Comparison of ENCODE assay signal across 18 cellular contexts in genomic region chrY:19559161-19559560, GRCh38.
DNase-seq lines count a peak whose midpoint lies in the region; ATAC-seq and TF ChIP-seq lines count a peak whose summit lies in the region.
"Had no signal": no experiment of that assay in that cellular context is flagged by ENCODE, and none has a peak within 500 bp of the region (broad histone marks: within the 10 kb centered on the region; RNA-seq: fewer than 3 reads in every experiment).

No MANE protein-coding gene starts in this region.

- H3K9me3 Mint-ChIP-seq in natural killer cell treated with Interleukin-12 subunit alpha and Interleukin-12 subunit beta and Interleukin-15 and Interleukin-18, amount 100 ng/mL, for 72 hours: no peaks in the 10 kb centered on the region
- no peaks in the 10 kb centered on the region for H3K9me3 Mint-ChIP-seq in osteocyte (ENCODE audit: unreplicated experiment)

- no peak overlapping the region for H3K4me3 Mint-ChIP-seq in natural killer cell treated with Interleukin-12 subunit alpha and Interleukin-12 subunit beta and Interleukin-15 and Interleukin-18, amount 100 ng/mL, for 72 hours
- no peak overlapping the region for H3K4me3 Mint-ChIP-seq in osteocyte (ENCODE audit: unreplicated experiment)

- ATAC-seq in natural killer cell treated with Interleukin-12 subunit alpha and Interleukin-12 subunit beta and Interleukin-15 and Interleukin-18, amount 100 ng/mL, for 72 hours: no peak
- ATAC-seq in HG02798 (IDR thresholded peaks at IDR 0.05; ENCODE audit: poor library complexity, unreplicated experiment): no peak

- H3K4me1 Mint-ChIP-seq in natural killer cell treated with Interleukin-12 subunit alpha and Interleukin-12 subunit beta and Interleukin-15 and Interleukin-18, amount 100 ng/mL, for 72 hours (ENCODE audit: low read depth in 2 of 2): no peaks in the 10 kb centered on the region
- no peaks in the 10 kb centered on the region for H3K4me1 Mint-ChIP-seq in osteocyte (ENCODE audit: unreplicated experiment)

- DNase-seq in GM03348 (ENCODE audit: low spot score): peak; percentile 36
- DNase-seq in NCI-H226: peak; percentile 63
- peak; percentile 11 for DNase-seq in fibroblast of gingiva (ENCODE audit: low read depth)
- no peak for DNase-seq in natural killer cell treated with Interleukin-12 subunit alpha and Interleukin-12 subunit beta and Interleukin-15 and Interleukin-18, amount 100 ng/mL, for 72 hours (ENCODE audit: low spot score)
- DNase-seq in SHP77 treated with DMSO at 0.1 percent for 48 hours (lab: John Stamatoyannopoulos, UW): no peak
- no peak for DNase-seq in osteocyte (ENCODE audit: extremely low spot score, unreplicated experiment)
- DNase-seq: Caco-2, DMS53, GDM1, KG1, MM.1S, NCI-H1417 treated with DMSO at 0.1 percent for 48 hours, NCI-H2029, NCI-H2171 treated with DMSO at 0.1 percent for 48 hours, NCI-H510A, RPMI8226, SW 1271 had no signal

- no peak overlapping the region for H3K27ac Mint-ChIP-seq in natural killer cell treated with Interleukin-12 subunit alpha and Interleukin-12 subunit beta and Interleukin-15 and Interleukin-18, amount 100 ng/mL, for 72 hours
- no peak overlapping the region for H3K27ac Mint-ChIP-seq in osteocyte (ENCODE audit: unreplicated experiment)

- no peaks in the 10 kb centered on the region for H3K36me3 Mint-ChIP-seq in natural killer cell treated with Interleukin-12 subunit alpha and Interleukin-12 subunit beta and Interleukin-15 and Interleukin-18, amount 100 ng/mL, for 72 hours
- no peaks in the 10 kb centered on the region for H3K36me3 Mint-ChIP-seq in osteocyte (ENCODE audit: unreplicated experiment)

- no peak for TF ChIP-seq CTCF in osteocyte (IDR thresholded peaks at IDR 0.05)

- H3K27me3 Mint-ChIP-seq in natural killer cell treated with Interleukin-12 subunit alpha and Interleukin-12 subunit beta and Interleukin-15 and Interleukin-18, amount 100 ng/mL, for 72 hours: no peaks in the 10 kb centered on the region
- H3K27me3 Mint-ChIP-seq in osteocyte (ENCODE audit: unreplicated experiment): no peaks in the 10 kb centered on the region

Comparison
In these comparisons a context has a peak if more than half of its experiments do, and no peak if none do; other contexts are left out.
1. DNase-seq: peak in GM03348 (single experiment), NCI-H226 (single experiment) and fibroblast of gingiva (single experiment); none in natural killer cell treated with Interleukin-12 subunit alpha and Interleukin-12 subunit beta and Interleukin-15 and Interleukin-18, amount 100 ng/mL, for 72 hours (single experiment), SHP77 treated with DMSO at 0.1 percent for 48 hours (single experiment) and osteocyte (single experiment).